In genomic region chr11:103109818-103110388, GRCh38 we compare ENCODE assay signal across 8 cellular contexts. TPM values are rescaled to one million over a fixed set of nuclear protein-coding genes. Genes with fewer than 3 reads are reported as not detected.
DNase-seq lines count a peak whose midpoint lies in the region; FAIRE-seq and TF ChIP-seq lines count a peak whose summit lies in the region.

No MANE protein-coding gene starts in this region.

- no peaks in the 10 kb centered on the region for H3K36me3 ChIP-seq in kidney (ENCODE audit: control insufficient read depth in 1 of 2, insufficient read depth in 2 of 2, low read length in 2 of 2)
- no peaks in the 10 kb centered on the region for H3K36me3 ChIP-seq in stomach smooth muscle (ENCODE audit: control insufficient read depth in 2 of 2, insufficient read depth in 2 of 2, low read length in 2 of 2)

- DNase-seq in activated naive CD4-positive, alpha-beta T cell treated with anti-CD3 and anti-CD28 coated beads for 36 hours: peak; percentile 10
- DNase-seq in activated naive CD4-positive, alpha-beta T cell treated with anti-CD3 and anti-CD28 coated beads, Interleukin-2, amount 50 U/mL, for 16 hours: no peak
- DNase-seq in Jurkat, Clone E6-1 (ENCODE audit: low read depth, low spot score): no peak
- DNase-seq in astrocyte of the spinal cord (ENCODE audit: low read depth, low spot score) (peak; percentile 29), kidney (peak; percentile 49), AG20443 (ENCODE audit: low spot score) (no peak)
- DNase-seq in stimulated activated CD4-positive, alpha-beta T cell treated with anti-CD3 and anti-CD28 coated beads, Interleukin-12 subunit alpha, Interleukin-12 subunit beta, amount 100 ng/mL, for 4 hours: no peak

- no peak for FAIRE-seq in kidney (lab: Jason Lieb, UNC)

- in situ Hi-C loops in astrocyte of the spinal cord (cut with HindIII; ENCODE audit: low sequenced_read_pairs): no loop called here

- no peaks in the 10 kb centered on the region for H3K36me3 Mint-ChIP-seq in activated naive CD4-positive, alpha-beta T cell treated with anti-CD3 and anti-CD28 coated beads for 36 hours (ENCODE audit: low read depth)

- H3K9ac ChIP-seq in kidney (ENCODE audit: low read length in 2 of 2): peak overlapping the region in 1 of 2 donors; percentile 79
- peak overlapping the region; percentile 76 to 79 for H3K9ac ChIP-seq in stomach smooth muscle (ENCODE audit: low read length in 2 of 2)

- TF ChIP-seq CTCF in astrocyte of the spinal cord (IDR thresholded peaks at IDR 0.05; ENCODE audit: low read depth, low read length): no peak
- TF ChIP-seq CTCF in kidney (IDR thresholded peaks at IDR 0.05; ENCODE audit: borderline replicate concordance, extremely low read depth, insufficient read depth): no peak

- no peaks in the 10 kb centered on the region for H3K27me3 Mint-ChIP-seq in activated naive CD4-positive, alpha-beta T cell treated with anti-CD3 and anti-CD28 coated beads for 36 hours (ENCODE audit: low read depth)

- no peaks in the 10 kb centered on the region for H3K27me3 ChIP-seq in stomach smooth muscle (ENCODE audit: control insufficient read depth in 1 of 2, insufficient read depth in 2 of 2, low read length in 2 of 2)

- CTCF ChIA-PET in activated naive CD4-positive, alpha-beta T cell treated with anti-CD3 and anti-CD28 coated beads for 36 hours (lab: Charles Lee): interaction anchor here (1.0 to 3.6 kb wide), 7 partner anchors 10 to 131 kb away, joined by 3 to 35 read pairs (median 7); partner anchors contain the start of gene DCUN1D5

- H3K4me3 ChIP-seq in Jurkat, Clone E6-1 (ENCODE audit: low read length): peak overlapping the region; percentile 86
- peak overlapping the region; percentile 94 for H3K4me3 ChIP-seq in astrocyte of the spinal cord (ENCODE audit: low read depth, low read length)
- H3K4me3 ChIP-seq in kidney (ENCODE audit: low read length in 2 of 2): peak overlapping the region; percentile 93 to 99
- peak overlapping the region; percentile 91 to 99 for H3K4me3 ChIP-seq in stomach smooth muscle (ENCODE audit: low read length in 2 of 2)

- H3K9me3 Mint-ChIP-seq in activated naive CD4-positive, alpha-beta T cell treated with anti-CD3 and anti-CD28 coated beads for 36 hours: no peaks in the 10 kb centered on the region

- H3K9me3 ChIP-seq in kidney (ENCODE audit: control insufficient read depth in 1 of 2, low read length in 2 of 2): no peaks in the 10 kb centered on the region
- no peaks in the 10 kb centered on the region for H3K9me3 ChIP-seq in stomach smooth muscle (ENCODE audit: control insufficient read depth in 2 of 2, low read length in 2 of 2)

- peak overlapping the region; percentile 84 for H3K4me3 Mint-ChIP-seq in activated naive CD4-positive, alpha-beta T cell treated with anti-CD3 and anti-CD28 coated beads for 36 hours

- H3K4me1 ChIP-seq in kidney (ENCODE audit: control insufficient read depth in 1 of 2, insufficient read depth in 1 of 2, low read depth in 1 of 2, low read length in 2 of 2): no peaks in the 10 kb centered on the region
- no peaks in the 10 kb centered on the region for H3K4me1 ChIP-seq in stomach smooth muscle (ENCODE audit: control insufficient read depth, insufficient read depth, low read length)

- no peak overlapping the region for H3K27ac Mint-ChIP-seq in activated naive CD4-positive, alpha-beta T cell treated with anti-CD3 and anti-CD28 coated beads for 36 hours

- intact Hi-C loops in activated naive CD4-positive, alpha-beta T cell treated with anti-CD3 and anti-CD28 coated beads for 36 hours (cut with micrococcal nuclease): loop anchor here (1.0 to 5.0 kb wide), 7 partner anchors 18 to 491 kb away; partner anchors contain the start of gene DCUN1D5
- intact Hi-C loops in kidney (cut with DNase I): no loop called here

- H3K4me1 Mint-ChIP-seq in activated naive CD4-positive, alpha-beta T cell treated with anti-CD3 and anti-CD28 coated beads for 36 hours (ENCODE audit: low read depth): peaks cover 7% of the 10 kb centered on the region

- peak overlapping the region; percentile 40 to 68 for H3K27ac ChIP-seq in kidney (ENCODE audit: low read depth in 2 of 2, low read length in 2 of 2)
- peak overlapping the region; percentile 59 for H3K27ac ChIP-seq in stomach smooth muscle (ENCODE audit: low read length)

RNA-seq across cellular contexts. Expression of gene DYNC2H1, which starts 0.7 kb away (rescaled TPM):
- 1 to 10 TPM; 1.9 to 2.8 TPM for total RNA-seq in activated naive CD4-positive, alpha-beta T cell treated with anti-CD3 and anti-CD28 coated beads for 36 hours
- polyA plus RNA-seq in Jurkat, Clone E6-1 (2012; ENCODE audit: insufficient read depth, insufficient read length): 3.4 TPM
- 30.9 TPM for total RNA-seq in kidney
- 13.5 TPM for polyA plus RNA-seq in kidney (ENCODE audit: insufficient read depth, low read depth, low replicate concordance)

RNA-seq across cellular contexts. Expression of gene DCUN1D5, which starts 17.9 kb away (rescaled TPM):
- total RNA-seq in activated naive CD4-positive, alpha-beta T cell treated with anti-CD3 and anti-CD28 coated beads for 36 hours: 10 to 100 TPM; 52.6 to 58.4 TPM
- 90.8 TPM for polyA plus RNA-seq in Jurkat, Clone E6-1 (2012; ENCODE audit: insufficient read depth, insufficient read length)
- 17.1 TPM for total RNA-seq in kidney
- 17.4 TPM for polyA plus RNA-seq in kidney (ENCODE audit: insufficient read depth, low read depth, low replicate concordance)

Comparison
In these comparisons a context has a peak if more than half of its experiments do, and no peak if none do; other contexts are left out.
1. DNase-seq: peak in activated naive CD4-positive, alpha-beta T cell treated with anti-CD3 and anti-CD28 coated beads for 36 hours (single experiment), astrocyte of the spinal cord (single experiment) and kidney (single experiment); none in activated naive CD4-positive, alpha-beta T cell treated with anti-CD3 and anti-CD28 coated beads, Interleukin-2, amount 50 U/mL, for 16 hours (single experiment), Jurkat, Clone E6-1 (single experiment), AG20443 (single experiment) and stimulated activated CD4-positive, alpha-beta T cell treated with anti-CD3 and anti-CD28 coated beads, Interleukin-12 subunit alpha, Interleukin-12 subunit beta, amount 100 ng/mL, for 4 hours (single experiment).
2. Peak in every context shown above with its lines, with median percentiles within 50 percentile points of each other: H3K4me3 ChIP-seq.